21 cellular contexts compared by ENCODE assay signal in genomic region chr3:132405609-132406299, GRCh38. TPM values are rescaled to one million over a fixed set of nuclear protein-coding genes. Genes with fewer than 3 reads are reported as not detected.
DNase-seq lines count a peak whose midpoint lies in the region; ATAC-seq, FAIRE-seq and TF ChIP-seq lines count a peak whose summit lies in the region.
"Had no signal": no experiment of that assay in that cellular context is flagged by ENCODE, and none has a peak within 500 bp of the region (broad histone marks: within the 10 kb centered on the region; RNA-seq: fewer than 3 reads in every experiment).

No MANE protein-coding gene starts in this region.

- H3K27ac Mint-ChIP-seq in natural killer cell, result no peak overlapping the region
- H3K27ac Mint-ChIP-seq: activated CD4-positive, alpha-beta T cell treated with anti-CD3 and anti-CD28 coated beads, Interleukin-2, amount 10 ng/mL, durations not matched to agents 24 days and 14 days; activated naive CD4-positive, alpha-beta T cell treated with anti-CD3 and anti-CD28 coated beads for 36 hours; CD4-positive, alpha-beta T cell; stimulated activated effector memory CD8-positive, alpha-beta T cell treated with anti-CD3 and anti-CD28 coated beads, Interleukin-12 subunit alpha, Interleukin-12 subunit beta, amount 100 ng/mL, for 72 hours; T-helper 17 cell had no signal

- peak; percentile 79 for FAIRE-seq in islet of Langerhans (lab: Jason Lieb, UNC)
- FAIRE-seq: GM18507 had no signal

- no peak for TF ChIP-seq RAD21 in SK-N-SH (IDR thresholded peaks at IDR 0.05; ENCODE audit: low read length)

- ATAC-seq in GM19324 (IDR thresholded peaks at IDR 0.05; ENCODE audit: low FRiP score, unreplicated experiment), result peak; percentile 48
- peak; percentile 49 for ATAC-seq in upper lobe of right lung
- ATAC-seq in natural killer cell, result no peak
- ATAC-seq: stimulated activated effector memory CD8-positive, alpha-beta T cell treated with anti-CD3 and anti-CD28 coated beads, Interleukin-12 subunit alpha, Interleukin-12 subunit beta, amount 100 ng/mL, for 72 hours; T-helper 17 cell had no signal

- TF ChIP-seq CTCF in SK-N-SH (IDR thresholded peaks at IDR 0.05) (no peak), upper lobe of right lung (IDR thresholded peaks at IDR 0.05) (no peak), natural killer cell (IDR thresholded peaks at IDR 0.05) (no peak), osteoblast (IDR thresholded peaks at IDR 0.05; ENCODE audit: extremely low read depth, low read depth, low read length) (no peak)

- no peaks in the 10 kb centered on the region for H3K79me2 ChIP-seq in SK-N-SH (ENCODE audit: insufficient read depth)
- H3K79me2 ChIP-seq in osteoblast (ENCODE audit: insufficient read depth, low read length), result no peaks in the 10 kb centered on the region

- DNase-seq in SK-N-SH (no peak), upper lobe of right lung (no peak), natural killer cell (no peak), mucosa of gallbladder (ENCODE audit: low spot score) (no peak), osteoblast (ENCODE audit: insufficient read length, low spot score, missing footprints) (no peak)
- DNase-seq: activated CD4-positive, alpha-beta T cell treated with anti-CD3 and anti-CD28 coated beads, Interleukin-2, amount 10 ng/mL, durations not matched to agents 24 days and 14 days; activated naive CD4-positive, alpha-beta T cell treated with anti-CD3 and anti-CD28 coated beads for 36 hours; CD4-positive, alpha-beta T cell; cortex of kidney; glutamatergic neuron; mesendoderm; NCI-H510A treated with DMSO at 0.1 percent for 48 hours; stimulated activated CD4-positive, alpha-beta T cell treated with anti-CD3 and anti-CD28 coated beads, Interleukin-2, amount 100 ng/mL, for 48 hours; T-helper 17 cell; uterus had no signal

- H3K27me3 ChIP-seq in SK-N-SH (ENCODE audit: insufficient read depth), result no peaks in the 10 kb centered on the region
- H3K27me3 ChIP-seq in upper lobe of right lung, result no peaks in the 10 kb centered on the region
- H3K27me3 ChIP-seq in osteoblast (ENCODE audit: insufficient read depth, low read length), result peaks cover 20% of the 10 kb centered on the region
- H3K27me3 ChIP-seq: suprapubic skin, uterus had no signal

- H3K9me3 ChIP-seq in SK-N-SH (no peaks in the 10 kb centered on the region), upper lobe of right lung (no peaks in the 10 kb centered on the region), osteoblast (ENCODE audit: low read depth, low read length) (no peaks in the 10 kb centered on the region)
- H3K9me3 ChIP-seq: suprapubic skin, uterus had no signal

- POLR2A ChIA-PET in SK-N-SH (lab: Yijun Ruan, JAX), result interaction anchor here (2.9 kb wide), 1 partner anchor 12 kb away, joined by 16 read pairs; the partner anchor contains the start of gene DNAJC13

- CTCF ChIA-PET in SK-N-SH (lab: Yijun Ruan, JAX), result interaction anchor here (0.6 to 14.1 kb wide), 5 partner anchors 20 to 237 kb away, joined by 3 to 383 read pairs (median 3); no protein-coding TSS in a partner anchor

- H3K4me3 ChIP-seq in SK-N-SH (ENCODE audit: low read depth in 2 of 2, low read length in 1 of 2) (no peak overlapping the region), upper lobe of right lung (no peak overlapping the region), osteoblast (ENCODE audit: insufficient read depth, low read length) (no peak overlapping the region)
- H3K4me3 ChIP-seq: suprapubic skin, uterus had no signal

- no peak for TF ChIP-seq EP300 in SK-N-SH (IDR thresholded peaks at IDR 0.05; ENCODE audit: borderline replicate concordance in 1 of 2, low read depth in 1 of 2, low read length in 1 of 2)

- H2AFZ ChIP-seq in SK-N-SH (ENCODE audit: low read depth) (no peak overlapping the region), osteoblast (ENCODE audit: low read length) (no peak overlapping the region)

- no peaks in the 10 kb centered on the region for H3K9me2 ChIP-seq in SK-N-SH

- no peaks in the 10 kb centered on the region for H3K9me3 Mint-ChIP-seq in natural killer cell
- H3K9me3 Mint-ChIP-seq: activated CD4-positive, alpha-beta T cell treated with anti-CD3 and anti-CD28 coated beads, Interleukin-2, amount 10 ng/mL, durations not matched to agents 24 days and 14 days; activated naive CD4-positive, alpha-beta T cell treated with anti-CD3 and anti-CD28 coated beads for 36 hours; CD4-positive, alpha-beta T cell; naive B cell; stimulated activated effector memory CD8-positive, alpha-beta T cell treated with anti-CD3 and anti-CD28 coated beads, Interleukin-12 subunit alpha, Interleukin-12 subunit beta, amount 100 ng/mL, for 72 hours had no signal

- H3K27me3 Mint-ChIP-seq in natural killer cell (ENCODE audit: low read depth in 2 of 2), result peaks cover 15 to 27% of the 10 kb centered on the region in 2 donors
- H3K27me3 Mint-ChIP-seq: CD4-positive, alpha-beta T cell; naive B cell had no signal

- H3F3A ChIP-seq in SK-N-SH (replicated peaks; ENCODE audit: insufficient read depth), result peaks cover 4% of the 10 kb centered on the region

- H3K4me1 ChIP-seq in SK-N-SH (ENCODE audit: control insufficient read depth in 1 of 2, insufficient read depth in 2 of 2, low read depth in 1 of 2, low read length in 1 of 2) (peaks cover 0 to 17% of the 10 kb centered on the region in 2 experiments; a peak in 2 of 4 replicates), upper lobe of right lung (peaks cover 23% of the 10 kb centered on the region), osteoblast (ENCODE audit: insufficient read depth, low read length) (no peaks in the 10 kb centered on the region)
- H3K4me1 ChIP-seq: suprapubic skin, uterus had no signal

- intact Hi-C loops in upper lobe of right lung (cut with DNase I), result no loop called here
- intact Hi-C loops in natural killer cell (cut with micrococcal nuclease), result no loop called here

- H3K4me2 ChIP-seq in SK-N-SH (no peak overlapping the region), osteoblast (ENCODE audit: insufficient read depth, low read length) (no peak overlapping the region)

- H3K4me3 Mint-ChIP-seq in natural killer cell, result no peak overlapping the region
- H3K4me3 Mint-ChIP-seq: activated CD4-positive, alpha-beta T cell treated with anti-CD3 and anti-CD28 coated beads, Interleukin-2, amount 10 ng/mL, durations not matched to agents 24 days and 14 days; activated naive CD4-positive, alpha-beta T cell treated with anti-CD3 and anti-CD28 coated beads for 36 hours; CD4-positive, alpha-beta T cell; stimulated activated effector memory CD8-positive, alpha-beta T cell treated with anti-CD3 and anti-CD28 coated beads, Interleukin-12 subunit alpha, Interleukin-12 subunit beta, amount 100 ng/mL, for 72 hours; T-helper 17 cell had no signal

- WGBS in SK-N-SH (ENCODE audit: low lambda C conversion rate), result 76% methylated on average over 4 of the region's 4 CpGs

- H3K27ac ChIP-seq in SK-N-SH (ENCODE audit: low read depth in 2 of 2, low read length in 1 of 2), result peak overlapping the region; percentile 28 to 99; a peak in 3 of 4 replicates
- peak overlapping the region; percentile 8 for H3K27ac ChIP-seq in upper lobe of right lung
- no peak overlapping the region for H3K27ac ChIP-seq in osteoblast (ENCODE audit: low read depth, low read length)
- H3K27ac ChIP-seq: suprapubic skin had no signal

- H3K9ac ChIP-seq in SK-N-SH, result no peak overlapping the region

- H3K36me3 Mint-ChIP-seq in natural killer cell, result no peaks in the 10 kb centered on the region
- H3K36me3 Mint-ChIP-seq: naive B cell; stimulated activated effector memory CD8-positive, alpha-beta T cell treated with anti-CD3 and anti-CD28 coated beads, Interleukin-12 subunit alpha, Interleukin-12 subunit beta, amount 100 ng/mL, for 72 hours had no signal

- no peaks in the 10 kb centered on the region for H3K4me1 Mint-ChIP-seq in natural killer cell
- H3K4me1 Mint-ChIP-seq: activated CD4-positive, alpha-beta T cell treated with anti-CD3 and anti-CD28 coated beads, Interleukin-2, amount 10 ng/mL, durations not matched to agents 24 days and 14 days; stimulated activated effector memory CD8-positive, alpha-beta T cell treated with anti-CD3 and anti-CD28 coated beads, Interleukin-12 subunit alpha, Interleukin-12 subunit beta, amount 100 ng/mL, for 72 hours; T-helper 17 cell had no signal

- H3K36me3 ChIP-seq in SK-N-SH (replicated peaks in 1 of 2; ENCODE audit: control insufficient read depth in 1 of 2, insufficient read depth in 2 of 2, low read length in 1 of 2), result no peaks in the 10 kb centered on the region
- H3K36me3 ChIP-seq in upper lobe of right lung, result no peaks in the 10 kb centered on the region
- H3K36me3 ChIP-seq in osteoblast (ENCODE audit: insufficient read depth, low read length), result no peaks in the 10 kb centered on the region
- H3K36me3 ChIP-seq: suprapubic skin, uterus had no signal

- no peaks in the 10 kb centered on the region for H4K20me1 ChIP-seq in SK-N-SH (ENCODE audit: insufficient read depth)
- H4K20me1 ChIP-seq in osteoblast (ENCODE audit: insufficient read depth, low read length), result no peaks in the 10 kb centered on the region

TF ChIP-seq in SK-N-SH, 30 proteins besides CTCF, POLR2A, EP300 and RAD21 (continues in another document):
- TF ChIP-seq FOSL2 (IDR thresholded peaks at IDR 0.05; ENCODE audit: borderline replicate concordance, low read depth), result no peak
- no peak for TF ChIP-seq RFX5 (IDR thresholded peaks at IDR 0.05; ENCODE audit: low read length)
- no peak for TF ChIP-seq GABPA (IDR thresholded peaks at IDR 0.05; ENCODE audit: low read depth)

RNA-seq across cellular contexts. Expression of gene DNAJC13, which starts 11.5 kb away (rescaled TPM):
- 10.8 and 17.3 TPM in 2 replicates for polyA plus RNA-seq in SK-N-SH (2012; rRNA removed)
- polyA plus RNA-seq in SK-N-SH (2012; cell fraction: cytosol; rRNA removed), result 14.6 TPM in 2 replicates
- polyA plus RNA-seq in SK-N-SH (2012; cell fraction: nucleus; rRNA removed), result 14.4 and 32.7 TPM in 2 replicates
- 44.8 TPM for total RNA-seq in upper lobe of right lung
- total RNA-seq in natural killer cell, result 10 to 100 TPM; 30.5 to 44.0 (median 42.9) TPM
- total RNA-seq in mucosa of gallbladder, result 35.7 TPM
- total RNA-seq in osteoblast, result 94.0 and 116 TPM in 2 replicates

Comparison
In these comparisons a context has a peak if more than half of its experiments do, and no peak if none do; other contexts are left out.
1. ATAC-seq: peak in GM19324 (single experiment) and upper lobe of right lung (single experiment); none in natural killer cell (0 of 3).